1 cellular context compared by ENCODE assay signal in genomic region chr3:126629999-126630398, GRCh38.
TF ChIP-seq lines count a peak whose summit lies in the region.

No MANE protein-coding gene starts in this region.

TF ChIP-seq in K562, 482 proteins besides CTCF, POLR2A, EP300 and RAD21 (continues in another document):
- TF ChIP-seq ZNF512 (tag; IDR thresholded peaks at IDR 0.05) (0 out of 2 replicates have a peak, but pooled peaks have one; percentile 16), MEIS2 (IDR thresholded peaks at IDR 0.05; ENCODE audit: partially characterized antibody) (peak; percentile 39), EGR1 (conservative IDR thresholded peaks at IDR 0.05) (no peak), NELFE (IDR thresholded peaks at IDR 0.05; ENCODE audit: insufficient read depth, insufficient read length) (no peak), RNF2 (IDR thresholded peaks at IDR 0.05) (peak; percentile 34; the same call in 1 of the 2 replicates), MECOM (CRISPR knock-in tag; IDR thresholded peaks at IDR 0.05) (peak; percentile 31; the same call in 1 of the 2 replicates), ZNF740 (CRISPR knock-in tag; IDR thresholded peaks at IDR 0.05) (no peak), ZNF740 (tag; IDR thresholded peaks at IDR 0.05) (no peak), ZNF212 (CRISPR knock-in tag; IDR thresholded peaks at IDR 0.05) (no peak), SNRNP70 (optimal IDR thresholded peaks at IDR 0.05; ENCODE audit: low read depth, low read length) (no peak), PKNOX1 (IDR thresholded peaks at IDR 0.05) (peak; percentile 53), CTBP1 (IDR thresholded peaks at IDR 0.05; ENCODE audit: borderline replicate concordance) (no peak), ZNF830 (CRISPR knock-in tag; IDR thresholded peaks at IDR 0.05) (no peak), CGGBP1 (CRISPR knock-in tag; IDR thresholded peaks at IDR 0.05) (no peak), ZNF232 (CRISPR knock-in tag; IDR thresholded peaks at IDR 0.05) (no peak), MTF1 (CRISPR knock-in tag; IDR thresholded peaks at IDR 0.05; ENCODE audit: borderline replicate concordance) (no peak), ZNF780A (CRISPR knock-in tag; IDR thresholded peaks at IDR 0.05) (no peak), HOMEZ (CRISPR knock-in tag; IDR thresholded peaks at IDR 0.05) (no peak), TEAD4 (IDR thresholded peaks at IDR 0.05; ENCODE audit: low read length) (peak; percentile 30; the same call in 1 of the 2 replicates), TEAD4 (CRISPR knock-in tag; IDR thresholded peaks at IDR 0.05; ENCODE audit: borderline replicate concordance) (no peak), MBD1 (CRISPR knock-in tag; IDR thresholded peaks at IDR 0.05) (no peak), ETV1 (tag; conservative IDR thresholded peaks at IDR 0.05; ENCODE audit: low read depth) (peak; percentile 57; the same call in 1 of the 2 replicates), ZC3H11A (IDR thresholded peaks at IDR 0.05; ENCODE audit: low read depth, low read length) (no peak), TAF15 (IDR thresholded peaks at IDR 0.05; ENCODE audit: low read depth, low read length) (no peak), ZNF586 (CRISPR knock-in tag; conservative IDR thresholded peaks at IDR 0.05) (no peak), FOXJ2 (tag; IDR thresholded peaks at IDR 0.05) (no peak), MGA (IDR thresholded peaks at IDR 0.05) (peak; percentile 88), ZNF282 (CRISPR knock-in tag; IDR thresholded peaks at IDR 0.05) (no peak), ZNF589 (CRISPR knock-in tag; IDR thresholded peaks at IDR 0.05; ENCODE audit: low read depth) (0 out of 2 replicates have a peak, but pooled peaks have one; percentile 27), ARID1B (IDR thresholded peaks at IDR 0.05) (peak; percentile 27; the same call in 1 of the 2 replicates), L3MBTL2 (IDR thresholded peaks at IDR 0.05) (peak; percentile 92), CBFA2T3 (IDR thresholded peaks at IDR 0.05) (peak; percentile 11; the same call in 1 of the 2 replicates), POU5F1 (IDR thresholded peaks at IDR 0.05; ENCODE audit: borderline replicate concordance, low read depth, low read length, partially characterized antibody) (no peak), LEF1 (IDR thresholded peaks at IDR 0.05) (no peak), MNT (conservative IDR thresholded peaks at IDR 0.05) (0 out of 4 replicates have a peak, but pooled peaks of 1 of the 2 experiments have one; percentile 21), E2F6 (IDR thresholded peaks at IDR 0.05; ENCODE audit: borderline replicate concordance in 1 of 2, extremely low read depth in 1 of 2, insufficient read depth in 1 of 2, insufficient read length in 1 of 2, low read depth in 1 of 2, low read length in 1 of 2, poor library complexity in 1 of 2, severe bottlenecking in 1 of 2) (peak in 1 of 2 experiments; percentile 46), MED1 (CRISPR knock-in tag; IDR thresholded peaks at IDR 0.05; ENCODE audit: borderline replicate concordance) (no peak), DNMT1 (IDR thresholded peaks at IDR 0.05) (no peak), MAZ (CRISPR knock-in tag; conservative IDR thresholded peaks at IDR 0.05 in 1 of 2, IDR thresholded peaks at IDR 0.05 in 1 of 2) (no peak)
